Comparison of ENCODE assay signal across 8 cellular contexts in the genomic region with DNA sequence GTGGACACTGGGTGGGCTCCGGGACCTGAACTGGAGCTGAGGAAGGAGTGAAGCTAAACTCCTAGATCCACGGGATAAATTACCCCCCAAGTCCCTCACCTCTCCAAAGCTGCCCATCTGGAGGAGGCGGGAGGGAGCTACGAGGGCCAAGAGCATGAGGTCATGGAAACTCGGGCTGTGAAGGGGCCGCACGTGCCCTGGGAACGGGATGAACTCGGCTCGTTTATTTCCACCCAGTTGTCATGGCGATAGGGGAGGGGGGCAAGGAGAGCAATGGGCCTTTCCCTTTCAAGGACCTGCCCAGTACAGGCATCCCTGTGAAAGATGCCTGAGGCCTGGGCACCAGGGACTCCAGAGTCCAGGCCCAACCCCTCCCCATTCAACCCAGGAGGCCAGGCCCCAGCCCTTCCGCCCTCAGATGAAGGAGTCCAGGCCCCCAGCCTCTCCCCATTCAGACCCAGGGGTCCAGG. TPM values are rescaled to one million over a fixed set of nuclear protein-coding genes. Genes with fewer than 3 reads are reported as not detected.
DNase-seq lines count a peak whose midpoint lies in the region; ATAC-seq and TF ChIP-seq lines count a peak whose summit lies in the region.
"Had no signal": no experiment of that assay in that cellular context is flagged by ENCODE, and none has a peak within 500 bp of the region (broad histone marks: within the 10 kb centered on the region; RNA-seq: fewer than 3 reads in every experiment).

No MANE protein-coding gene starts in this region.

- TF ChIP-seq RAD21 in Ishikawa (IDR thresholded peaks at IDR 0.05; ENCODE audit: low read depth), result no peak

- peak overlapping the region; percentile 54 for H3K27ac ChIP-seq in cingulate gyrus (ENCODE audit: low read depth, low read length)
- H3K27ac ChIP-seq in left lung, result peak overlapping the region; percentile 59 to 81
- peak overlapping the region; percentile 85 to 94 (median 85) for H3K27ac ChIP-seq in thyroid gland

- H3K4me1 ChIP-seq in left lung, result peaks cover 19 to 47% of the 10 kb centered on the region in 2 donors
- peaks cover 36 to 48% of the 10 kb centered on the region in 2 donors for H3K4me1 ChIP-seq in thyroid gland

- DNase-seq in left lung (peak in 1 of 2 donors; percentile 82), thyroid gland (peak; percentile 96 to 99), immature natural killer cell (no peak)
- DNase-seq in stimulated activated CD4-positive, alpha-beta T cell treated with anti-CD3 and anti-CD28 coated beads, Interleukin-1b, Interleukin-23, amount 100 ng/mL, for 48 hours, result no peak

- peak in 1 of 2 donors; percentile 25 for TF ChIP-seq POLR2A in thyroid gland (IDR thresholded peaks at IDR 0.05)

- ATAC-seq in left lung, result peak; percentile 47
- no peak for ATAC-seq in GM21515 (IDR thresholded peaks at IDR 0.05; ENCODE audit: unreplicated experiment)

- intact Hi-C loops in left lung (cut with DNase I), result no loop called here
- intact Hi-C loops in thyroid gland (cut with DNase I), result no loop called here

- peaks cover 0 to 5% (median 3%) of the 10 kb centered on the region in 3 donors for H3K36me3 Mint-ChIP-seq in immature natural killer cell

- H3K27me3 ChIP-seq in left lung, result no peaks in the 10 kb centered on the region
- H3K27me3 ChIP-seq in thyroid gland, result no peaks in the 10 kb centered on the region

- peak overlapping the region in 1 of 6 donors; percentile 17 for H3K27ac Mint-ChIP-seq in immature natural killer cell
- H3K27ac Mint-ChIP-seq: T-helper 1 cell treated with Interleukin-12 subunit alpha and Interleukin-12 subunit beta and Interleukin-4 antibody, amounts not matched to agents 30 μg/mL and 1 μg/mL, for 36 hours had no signal

- H3K4me1 Mint-ChIP-seq in immature natural killer cell, result peaks cover 33 to 43% of the 10 kb centered on the region in 2 donors

- no peak for TF ChIP-seq EP300 in Ishikawa (IDR thresholded peaks at IDR 0.05; ENCODE audit: borderline replicate concordance)

- H3K4me3 Mint-ChIP-seq in immature natural killer cell, result no peak overlapping the region
- H3K4me3 Mint-ChIP-seq: T-helper 1 cell treated with Interleukin-12 subunit alpha and Interleukin-12 subunit beta and Interleukin-4 antibody, amounts not matched to agents 30 μg/mL and 1 μg/mL, for 36 hours had no signal

- TF ChIP-seq CTCF in left lung (IDR thresholded peaks at IDR 0.05) (no peak), thyroid gland (IDR thresholded peaks at IDR 0.05) (peak in 1 of 6 experiments; percentile 7)

- H3K36me3 ChIP-seq in left lung, result peaks cover 0 to 41% of the 10 kb centered on the region in 2 donors
- peaks cover 5 to 9% of the 10 kb centered on the region in 2 donors for H3K36me3 ChIP-seq in thyroid gland

- H3K9me3 ChIP-seq in left lung, result no peaks in the 10 kb centered on the region
- H3K9me3 ChIP-seq in thyroid gland, result no peaks in the 10 kb centered on the region

- peaks cover 6 to 15% (median 11%) of the 10 kb centered on the region in 3 donors for H3K27me3 Mint-ChIP-seq in immature natural killer cell (ENCODE audit: low read depth in 3 of 3)

- 14 to 21% methylated on average over 11 to 12 of the region's 12 CpGs for WGBS in thyroid gland, 2 donors

- peaks cover 0 to 1% (median 0%) of the 10 kb centered on the region in 6 donors for H3K9me3 Mint-ChIP-seq in immature natural killer cell
- H3K9me3 Mint-ChIP-seq: T-helper 1 cell treated with Interleukin-12 subunit alpha and Interleukin-12 subunit beta and Interleukin-4 antibody, amounts not matched to agents 30 μg/mL and 1 μg/mL, for 36 hours had no signal

- no peak overlapping the region for H3K4me3 ChIP-seq in left lung
- H3K4me3 ChIP-seq in thyroid gland (replicated peaks in 1 of 3), result no peak overlapping the region

TF ChIP-seq in Ishikawa, 13 proteins besides CTCF, POLR2A, EP300 and RAD21:
- no peak for TF ChIP-seq TAF1 (IDR thresholded peaks at IDR 0.05; ENCODE audit: low read depth)
- TF ChIP-seq CREB1 (IDR thresholded peaks at IDR 0.05; ENCODE audit: low read depth), result no peak
- no peak for TF ChIP-seq TCF12 (IDR thresholded peaks at IDR 0.05; ENCODE audit: low read depth)
- TF ChIP-seq YY1 (IDR thresholded peaks at IDR 0.05; ENCODE audit: low read depth), result no peak
- no peak for TF ChIP-seq CEBPB (IDR thresholded peaks at IDR 0.05)
- peak; percentile 67 for TF ChIP-seq USF1 (IDR thresholded peaks at IDR 0.05)
- no peak for TF ChIP-seq NFIC (IDR thresholded peaks at IDR 0.05)
- TF ChIP-seq EGR1 (IDR thresholded peaks at IDR 0.05), result no peak
- no peak for TF ChIP-seq FOXM1 (IDR thresholded peaks at IDR 0.05; ENCODE audit: borderline replicate concordance, low read depth)
- TF ChIP-seq, protein P1, sequence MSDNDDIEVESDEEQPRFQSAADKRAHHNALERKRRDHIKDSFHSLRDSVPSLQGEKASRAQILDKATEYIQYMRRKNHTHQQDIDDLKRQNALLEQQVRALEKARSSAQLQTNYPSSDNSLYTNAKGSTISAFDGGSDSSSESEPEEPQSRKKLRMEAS (IDR thresholded peaks at IDR 0.05), result peak; percentile 92
- TF ChIP-seq, protein P2, sequence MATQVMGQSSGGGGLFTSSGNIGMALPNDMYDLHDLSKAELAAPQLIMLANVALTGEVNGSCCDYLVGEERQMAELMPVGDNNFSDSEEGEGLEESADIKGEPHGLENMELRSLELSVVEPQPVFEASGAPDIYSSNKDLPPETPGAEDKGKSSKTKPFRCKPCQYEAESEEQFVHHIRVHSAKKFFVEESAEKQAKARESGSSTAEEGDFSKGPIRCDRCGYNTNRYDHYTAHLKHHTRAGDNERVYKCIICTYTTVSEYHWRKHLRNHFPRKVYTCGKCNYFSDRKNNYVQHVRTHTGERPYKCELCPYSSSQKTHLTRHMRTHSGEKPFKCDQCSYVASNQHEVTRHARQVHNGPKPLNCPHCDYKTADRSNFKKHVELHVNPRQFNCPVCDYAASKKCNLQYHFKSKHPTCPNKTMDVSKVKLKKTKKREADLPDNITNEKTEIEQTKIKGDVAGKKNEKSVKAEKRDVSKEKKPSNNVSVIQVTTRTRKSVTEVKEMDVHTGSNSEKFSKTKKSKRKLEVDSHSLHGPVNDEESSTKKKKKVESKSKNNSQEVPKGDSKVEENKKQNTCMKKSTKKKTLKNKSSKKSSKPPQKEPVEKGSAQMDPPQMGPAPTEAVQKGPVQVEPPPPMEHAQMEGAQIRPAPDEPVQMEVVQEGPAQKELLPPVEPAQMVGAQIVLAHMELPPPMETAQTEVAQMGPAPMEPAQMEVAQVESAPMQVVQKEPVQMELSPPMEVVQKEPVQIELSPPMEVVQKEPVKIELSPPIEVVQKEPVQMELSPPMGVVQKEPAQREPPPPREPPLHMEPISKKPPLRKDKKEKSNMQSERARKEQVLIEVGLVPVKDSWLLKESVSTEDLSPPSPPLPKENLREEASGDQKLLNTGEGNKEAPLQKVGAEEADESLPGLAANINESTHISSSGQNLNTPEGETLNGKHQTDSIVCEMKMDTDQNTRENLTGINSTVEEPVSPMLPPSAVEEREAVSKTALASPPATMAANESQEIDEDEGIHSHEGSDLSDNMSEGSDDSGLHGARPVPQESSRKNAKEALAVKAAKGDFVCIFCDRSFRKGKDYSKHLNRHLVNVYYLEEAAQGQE (IDR thresholded peaks at IDR 0.05; ENCODE audit: low read depth), result no peak
- 0 out of 2 replicates have a peak, but pooled peaks have one; percentile 20 for TF ChIP-seq TEAD4 (IDR thresholded peaks at IDR 0.05)
- no peak for TF ChIP-seq ZBTB7A (IDR thresholded peaks at IDR 0.05; ENCODE audit: low read depth)

RNA-seq across cellular contexts. Expression of gene PPP1R12C, which starts 3.8 kb away (rescaled TPM):
- 100 to 1,000 TPM in 1 of 2 donors, 10 to 100 TPM in 1; 93.2 to 113 TPM for total RNA-seq in left lung
- 100 to 1,000 TPM in 1 of 4 donors, 10 to 100 TPM in 3; 40.0 to 110 (median 76.1) TPM for total RNA-seq in thyroid gland
- 1 to 10 TPM in 2 of 3 donors, under 1 TPM in 1; 0.63 to 8.5 (median 3.5) TPM for polyA plus RNA-seq in immature natural killer cell

RNA-seq across cellular contexts. Expression of gene TNNT1, which starts 35.4 kb away (rescaled TPM):
- total RNA-seq in left lung, result 1 to 10 TPM in 1 of 2 donors, not detected in 1; 1.6 TPM
- not detected for total RNA-seq in thyroid gland
- not detected for polyA plus RNA-seq in immature natural killer cell

RNA-seq across cellular contexts. Expression of gene EPS8L1, which starts 37.9 kb away (rescaled TPM):
- total RNA-seq in left lung (10 to 100 TPM; 21.2 to 37.5 TPM), thyroid gland (10 to 100 TPM; 60.6 to 84.8 (median 73.3) TPM)
- 1 to 10 TPM; 4.5 to 7.3 (median 6.4) TPM for polyA plus RNA-seq in immature natural killer cell

RNA-seq across cellular contexts. Expression of gene TNNI3, which starts 43.9 kb away (rescaled TPM):
- total RNA-seq in left lung (1 to 10 TPM; 1.2 to 1.6 TPM), thyroid gland (not detected)
- polyA plus RNA-seq in immature natural killer cell, result 1 to 10 TPM in 1 of 3 donors, not detected in 2; 1.5 TPM

RNA-seq across cellular contexts. Expression of gene RDH13, which starts 50.7 kb away (rescaled TPM):
- total RNA-seq in left lung, result 10 to 100 TPM; 24.2 to 38.0 TPM
- total RNA-seq in thyroid gland, result 10 to 100 TPM; 35.7 to 44.1 (median 38.3) TPM
- polyA plus RNA-seq in immature natural killer cell, result 10 to 100 TPM in 1 of 3 donors, 1 to 10 TPM in 2; 4.2 to 17.0 (median 4.5) TPM

Comparison
In these comparisons a context has a peak if more than half of its experiments do, and no peak if none do; other contexts are left out.
1. DNase-seq: peak in thyroid gland (2 of 2); none in stimulated activated CD4-positive, alpha-beta T cell treated with anti-CD3 and anti-CD28 coated beads, Interleukin-1b, Interleukin-23, amount 100 ng/mL, for 48 hours (single experiment) and immature natural killer cell (0 of 3).
2. Peak in every context shown above with its lines, with median percentiles within 50 percentile points of each other: H3K27ac ChIP-seq.